9 cellular contexts compared by ENCODE assay signal in genomic region chr3:12719541-12719940, GRCh38. TPM values are rescaled to one million over a fixed set of nuclear protein-coding genes. Genes with fewer than 3 reads are reported as not detected.
DNase-seq lines count a peak whose midpoint lies in the region; ATAC-seq lines count a peak whose summit lies in the region.
"Had no signal": no experiment of that assay in that cellular context is flagged by ENCODE, and none has a peak within 500 bp of the region (broad histone marks: within the 10 kb centered on the region; RNA-seq: fewer than 3 reads in every experiment).

No MANE protein-coding gene starts in this region.

- CTCF ChIA-PET in activated CD4-positive, alpha-beta T cell treated with anti-CD3 and anti-CD28 coated beads for 36 hours (lab: Charles Lee) = interaction anchor here (0.6 to 3.1 kb wide), 18 partner anchors 9 to 584 kb away, joined by 3 to 13 read pairs (median 3); no protein-coding TSS in a partner anchor

- no peaks in the 10 kb centered on the region for H3K4me1 ChIP-seq in right cardiac atrium (ENCODE audit: control insufficient read depth, insufficient read depth, low read length)
- H3K4me1 ChIP-seq in stomach smooth muscle (ENCODE audit: control insufficient read depth, insufficient read depth, low read length) = no peaks in the 10 kb centered on the region

- no peak for DNase-seq in activated CD4-positive, alpha-beta T cell treated with anti-CD3 and anti-CD28 coated beads for 36 hours
- DNase-seq in activated CD4-positive, alpha-beta T cell treated with anti-CD3 and anti-CD28 coated beads for 1 hour = no peak
- DNase-seq in activated naive CD8-positive, alpha-beta T cell treated with anti-CD3 and anti-CD28 coated beads, Interleukin-2, amount 10 ng/mL, durations not matched to agents 7 days and 5 days = no peak
- DNase-seq in right cardiac atrium (no peak), kidney tubule cell (ENCODE audit: low spot score) (no peak)

- H3K27me3 Mint-ChIP-seq in activated CD4-positive, alpha-beta T cell treated with anti-CD3 and anti-CD28 coated beads for 36 hours = no peaks in the 10 kb centered on the region
- H3K27me3 Mint-ChIP-seq in activated naive CD8-positive, alpha-beta T cell treated with anti-CD3 and anti-CD28 coated beads, Interleukin-2, amount 10 ng/mL, durations not matched to agents 7 days and 5 days = no peaks in the 10 kb centered on the region

- no peaks in the 10 kb centered on the region for H3K36me3 ChIP-seq in stomach smooth muscle (ENCODE audit: control insufficient read depth in 2 of 2, insufficient read depth in 2 of 2, low read length in 2 of 2)

- H3K36me3 Mint-ChIP-seq in activated CD4-positive, alpha-beta T cell treated with anti-CD3 and anti-CD28 coated beads for 36 hours (ENCODE audit: low read depth) = no peaks in the 10 kb centered on the region
- H3K36me3 Mint-ChIP-seq in activated naive CD8-positive, alpha-beta T cell treated with anti-CD3 and anti-CD28 coated beads, Interleukin-2, amount 10 ng/mL, durations not matched to agents 7 days and 5 days = no peaks in the 10 kb centered on the region

- H3K27ac ChIP-seq in right cardiac atrium (ENCODE audit: low read length) (peak overlapping the region; percentile 25), stomach smooth muscle (ENCODE audit: low read length) (no peak overlapping the region)
- H3K27ac ChIP-seq: 22Rv1 had no signal

- H3K27me3 ChIP-seq in right cardiac atrium (ENCODE audit: control insufficient read depth, insufficient read depth) = no peaks in the 10 kb centered on the region
- no peaks in the 10 kb centered on the region for H3K27me3 ChIP-seq in stomach smooth muscle (ENCODE audit: control insufficient read depth in 1 of 2, insufficient read depth in 2 of 2, low read length in 2 of 2)

- peak overlapping the region; percentile 36 for H3K4me3 Mint-ChIP-seq in activated CD4-positive, alpha-beta T cell treated with anti-CD3 and anti-CD28 coated beads for 36 hours
- peak overlapping the region; percentile 50 for H3K4me3 Mint-ChIP-seq in activated naive CD8-positive, alpha-beta T cell treated with anti-CD3 and anti-CD28 coated beads, Interleukin-2, amount 10 ng/mL, durations not matched to agents 7 days and 5 days

- POLR2A ChIA-PET in activated CD4-positive, alpha-beta T cell treated with anti-CD3 and anti-CD28 coated beads for 36 hours (lab: Charles Lee) = no interaction called here
- POLR2A ChIA-PET in activated naive CD8-positive, alpha-beta T cell treated with anti-CD3 and anti-CD28 coated beads, Interleukin-2, amount 10 ng/mL, durations not matched to agents 7 days and 5 days (lab: Charles Lee) = no interaction called here

- intact Hi-C loops in activated CD4-positive, alpha-beta T cell treated with anti-CD3 and anti-CD28 coated beads for 36 hours (cut with DNase I, micrococcal nuclease) = no loop called here
- intact Hi-C loops in right cardiac atrium (cut with DNase I) = no loop called here

- no peaks in the 10 kb centered on the region for H3K9me3 ChIP-seq in right cardiac atrium (ENCODE audit: control insufficient read depth, low read length)
- no peaks in the 10 kb centered on the region for H3K9me3 ChIP-seq in stomach smooth muscle (ENCODE audit: control insufficient read depth in 2 of 2, low read length in 2 of 2)

- H3K9me3 Mint-ChIP-seq in activated CD4-positive, alpha-beta T cell treated with anti-CD3 and anti-CD28 coated beads for 36 hours (ENCODE audit: low read depth) = no peaks in the 10 kb centered on the region
- H3K9me3 Mint-ChIP-seq in activated naive CD8-positive, alpha-beta T cell treated with anti-CD3 and anti-CD28 coated beads, Interleukin-2, amount 10 ng/mL, durations not matched to agents 7 days and 5 days = no peaks in the 10 kb centered on the region

- H3K9ac ChIP-seq in stomach smooth muscle (ENCODE audit: low read length in 2 of 2) = peak overlapping the region in 1 of 2 donors; percentile 30

- no peak for ATAC-seq in activated CD4-positive, alpha-beta T cell treated with anti-CD3 and anti-CD28 coated beads for 36 hours
- ATAC-seq in activated naive CD8-positive, alpha-beta T cell treated with anti-CD3 and anti-CD28 coated beads, Interleukin-2, amount 10 ng/mL, durations not matched to agents 7 days and 5 days (ENCODE audit: low read depth) = no peak
- ATAC-seq in right cardiac atrium (peak; percentile 8 to 18), GM19395 (IDR thresholded peaks at IDR 0.05; ENCODE audit: unreplicated experiment) (no peak)
- ATAC-seq in activated CD4-positive, CD25-positive, alpha-beta regulatory T cell treated with anti-CD3 and anti-CD28 coated beads, Interleukin-2, amount 50 U/mL, for 24 hours = no peak

- no peak overlapping the region for H3K27ac Mint-ChIP-seq in activated CD4-positive, alpha-beta T cell treated with anti-CD3 and anti-CD28 coated beads for 36 hours
- no peak overlapping the region for H3K27ac Mint-ChIP-seq in activated naive CD8-positive, alpha-beta T cell treated with anti-CD3 and anti-CD28 coated beads, Interleukin-2, amount 10 ng/mL, durations not matched to agents 7 days and 5 days

- H3K4me3 ChIP-seq in right cardiac atrium (ENCODE audit: low read length) = peak overlapping the region; percentile 9
- H3K4me3 ChIP-seq in stomach smooth muscle (ENCODE audit: low read length in 2 of 2) = peak overlapping the region; percentile 64 to 72

- WGBS in right cardiac atrium = 29% methylated on average over 7 of the region's 7 CpGs

- peaks cover 9% of the 10 kb centered on the region for H3K4me1 Mint-ChIP-seq in activated CD4-positive, alpha-beta T cell treated with anti-CD3 and anti-CD28 coated beads for 36 hours
- peaks cover 9% of the 10 kb centered on the region for H3K4me1 Mint-ChIP-seq in activated naive CD8-positive, alpha-beta T cell treated with anti-CD3 and anti-CD28 coated beads, Interleukin-2, amount 10 ng/mL, durations not matched to agents 7 days and 5 days

RNA-seq across cellular contexts. Expression of gene TMEM40, which starts 39.5 kb away (rescaled TPM):
- total RNA-seq in activated CD4-positive, alpha-beta T cell treated with anti-CD3 and anti-CD28 coated beads for 36 hours = not detected
- total RNA-seq in activated naive CD8-positive, alpha-beta T cell treated with anti-CD3 and anti-CD28 coated beads, Interleukin-2, amount 10 ng/mL, durations not matched to agents 7 days and 5 days = not detected
- 1 to 10 TPM; 3.3 to 5.1 (median 3.7) TPM for total RNA-seq in right cardiac atrium
- 5.2 TPM for polyA plus RNA-seq in right cardiac atrium

RNA-seq across cellular contexts. Expression of gene RAF1, which starts 55.6 kb away (rescaled TPM):
- total RNA-seq in activated CD4-positive, alpha-beta T cell treated with anti-CD3 and anti-CD28 coated beads for 36 hours = 10 to 100 TPM; 66.8 to 74.7 TPM
- 10 to 100 TPM; 95.8 to 97.6 TPM for total RNA-seq in activated naive CD8-positive, alpha-beta T cell treated with anti-CD3 and anti-CD28 coated beads, Interleukin-2, amount 10 ng/mL, durations not matched to agents 7 days and 5 days
- total RNA-seq in right cardiac atrium = 100 to 1,000 TPM; 130 to 146 (median 142) TPM
- polyA plus RNA-seq in right cardiac atrium = 88.0 TPM

Comparison
In these comparisons a context has a peak if more than half of its experiments do, and no peak if none do; other contexts are left out.
1. ATAC-seq: peak in right cardiac atrium (2 of 2); none in activated CD4-positive, alpha-beta T cell treated with anti-CD3 and anti-CD28 coated beads for 36 hours (single experiment), activated naive CD8-positive, alpha-beta T cell treated with anti-CD3 and anti-CD28 coated beads, Interleukin-2, amount 10 ng/mL, durations not matched to agents 7 days and 5 days (single experiment), GM19395 (single experiment) and activated CD4-positive, CD25-positive, alpha-beta regulatory T cell treated with anti-CD3 and anti-CD28 coated beads, Interleukin-2, amount 50 U/mL, for 24 hours (0 of 2).
2. RNA of gene TMEM40, which starts 39.5 kb away (total RNA-seq): 3.3 to 5.1 TPM in right cardiac atrium; not detected in activated CD4-positive, alpha-beta T cell treated with anti-CD3 and anti-CD28 coated beads for 36 hours and not detected in activated naive CD8-positive, alpha-beta T cell treated with anti-CD3 and anti-CD28 coated beads, Interleukin-2, amount 10 ng/mL, durations not matched to agents 7 days and 5 days; every median in the first group is over 4 times any median in the second.